In the genomic region with DNA sequence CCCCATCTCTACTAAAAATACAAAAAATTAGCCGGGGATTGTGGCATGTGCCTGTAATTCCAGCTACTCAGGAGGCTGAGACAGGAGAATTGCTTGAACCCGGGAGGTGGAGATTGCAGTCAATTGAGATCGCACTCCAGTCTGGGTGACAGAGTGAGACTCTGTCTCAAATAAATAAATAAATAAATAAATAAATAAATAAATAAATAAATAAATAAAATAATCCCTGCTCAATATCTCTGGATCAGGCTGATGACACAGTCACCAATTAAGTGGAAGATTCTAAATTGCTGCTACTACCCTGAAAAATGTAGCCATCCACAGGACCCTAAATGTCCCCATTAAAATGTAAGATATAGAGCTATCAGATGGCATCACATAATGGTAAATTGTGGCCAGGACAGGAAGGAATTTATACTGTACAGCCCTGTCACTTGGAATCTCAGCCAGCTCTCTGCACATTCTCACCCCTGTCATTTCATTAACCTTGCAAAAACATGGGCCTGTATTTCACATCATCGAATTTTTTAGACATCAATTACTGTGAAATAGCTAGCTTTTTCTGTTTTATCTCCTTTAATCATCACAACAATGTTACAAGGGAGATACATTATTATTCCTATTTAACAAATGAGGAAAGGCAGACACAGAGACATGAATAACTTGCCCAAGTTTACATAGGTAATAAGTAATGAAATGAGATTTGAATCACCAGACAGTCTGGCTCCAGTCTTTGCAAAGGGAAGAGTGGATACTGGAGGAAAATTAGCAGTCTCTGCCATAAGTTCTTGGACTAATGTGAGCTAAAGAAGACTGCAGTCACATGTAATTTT, we compare ENCODE assay signal across 30 cellular contexts.
"Had no signal": no experiment of that assay in that cellular context is flagged by ENCODE, and none has a peak within 500 bp of the region (broad histone marks: within the 10 kb centered on the region; RNA-seq: fewer than 3 reads in every experiment).

No MANE protein-coding gene starts in this region.

- H3K4me3 Mint-ChIP-seq: activated CD4-positive, alpha-beta memory T cell treated with anti-CD3 and anti-CD28 coated beads for 36 hours; activated T-cell treated with anti-CD3 and anti-CD28 coated beads, Interleukin-2, amount 50 U/mL, for 24 hours; stimulated activated memory B cell treated with anti-CD40 and anti-IgM and Interleukin-4, amounts not matched to agents 10 μg/mL and 1 μg/mL and 100 μg/mL, for 72 hours; stimulated activated naive CD8-positive, alpha-beta T cell treated with anti-CD3 and anti-CD28 coated beads, Interleukin-15, amount 100 ng/mL, for 72 hours; T-helper 1 cell treated with Interleukin-12 subunit alpha and Interleukin-12 subunit beta and Interleukin-4 antibody, amounts not matched to agents 30 μg/mL and 1 μg/mL, for 36 hours had no signal

- H3K4me1 Mint-ChIP-seq: stimulated activated memory B cell treated with anti-CD40 and anti-IgM and Interleukin-4, amounts not matched to agents 10 μg/mL and 1 μg/mL and 100 μg/mL, for 72 hours had no signal

- H3K27ac Mint-ChIP-seq: activated CD4-positive, alpha-beta memory T cell treated with anti-CD3 and anti-CD28 coated beads for 36 hours; activated T-cell treated with anti-CD3 and anti-CD28 coated beads, Interleukin-2, amount 50 U/mL, for 24 hours; stimulated activated memory B cell treated with anti-CD40 and anti-IgM and Interleukin-4, amounts not matched to agents 10 μg/mL and 1 μg/mL and 100 μg/mL, for 72 hours; stimulated activated naive CD8-positive, alpha-beta T cell treated with anti-CD3 and anti-CD28 coated beads, Interleukin-15, amount 100 ng/mL, for 72 hours; T-helper 1 cell treated with Interleukin-12 subunit alpha and Interleukin-12 subunit beta and Interleukin-4 antibody, amounts not matched to agents 30 μg/mL and 1 μg/mL, for 36 hours had no signal

- ATAC-seq: activated CD4-positive, CD25-positive, alpha-beta regulatory T cell treated with anti-CD3 and anti-CD28 coated beads, Interleukin-2, amount 50 U/mL, for 24 hours; heart right ventricle; left lung; lower lobe of right lung; mucosa of descending colon; stimulated activated memory B cell treated with anti-CD40 and anti-IgM and Interleukin-4, amounts not matched to agents 10 μg/mL and 1 μg/mL and 100 μg/mL, for 72 hours; stimulated activated naive CD8-positive, alpha-beta T cell treated with anti-CD3 and anti-CD28 coated beads, Interleukin-15, amount 100 ng/mL, for 72 hours; upper lobe of right lung had no signal

- DNase-seq: activated CD4-positive, alpha-beta memory T cell treated with anti-CD3 and anti-CD28 coated beads for 36 hours; activated CD4-positive, alpha-beta T cell treated with anti-CD3 and anti-CD28 coated beads for 48 hours; activated CD8-positive, alpha-beta memory T cell treated with anti-CD3 and anti-CD28 coated beads, Interleukin-2, amount 50 U/mL, for 48 hours; activated gamma-delta T cell treated with Interleukin-2 at 50 U/mL for 16 hours; activated naive CD4-positive, alpha-beta T cell treated with anti-CD3 and anti-CD28 coated beads, Interleukin-2, amount 50 U/mL, for 16 hours; activated T-cell treated with anti-CD3 and anti-CD28 coated beads, Interleukin-2, amount 50 U/mL, for 24 hours; amniotic stem cell; caudate nucleus; foreskin melanocyte; heart right ventricle; left lung; lower lobe of right lung; mesendoderm; mucosa of descending colon; ovary; sigmoid colon; small intestine; stimulated activated CD4-positive, alpha-beta T cell treated with anti-CD3 and anti-CD28 coated beads, Interleukin-4, amount 100 ng/mL, for 4 hours; stimulated activated CD8-positive, alpha-beta memory T cell treated with anti-CD3 and anti-CD28 coated beads, Interleukin-4, amount 100 ng/mL, for 48 hours; stimulated activated naive CD8-positive, alpha-beta T cell treated with anti-CD3 and anti-CD28 coated beads, Interleukin-15, amount 100 ng/mL, for 72 hours; substantia nigra; T-helper 9 cell; thyroid gland; upper lobe of right lung; WERI-Rb-1 had no signal

- H3K36me3 Mint-ChIP-seq: activated CD4-positive, alpha-beta memory T cell treated with anti-CD3 and anti-CD28 coated beads for 36 hours; stimulated activated memory B cell treated with anti-CD40 and anti-IgM and Interleukin-4, amounts not matched to agents 10 μg/mL and 1 μg/mL and 100 μg/mL, for 72 hours had no signal

- H3K27me3 ChIP-seq: esophagus muscularis mucosa, heart right ventricle, left lung, ovary, sigmoid colon, thyroid gland, upper lobe of right lung had no signal

- H3K36me3 ChIP-seq: esophagus muscularis mucosa, heart right ventricle, left lung, lower lobe of right lung, ovary, prostate gland, sigmoid colon, thyroid gland, upper lobe of right lung, WERI-Rb-1 had no signal

- H3K27ac ChIP-seq: esophagus muscularis mucosa, heart right ventricle, left lung, lower lobe of right lung, ovary, prostate gland, sigmoid colon, thyroid gland, upper lobe of right lung, WERI-Rb-1 had no signal

- H3K4me3 ChIP-seq: esophagus muscularis mucosa, heart right ventricle, left lung, lower lobe of right lung, mucosa of descending colon, ovary, prostate gland, sigmoid colon, thyroid gland, upper lobe of right lung had no signal

- H3K27me3 Mint-ChIP-seq: activated CD4-positive, alpha-beta memory T cell treated with anti-CD3 and anti-CD28 coated beads for 36 hours; activated T-cell treated with anti-CD3 and anti-CD28 coated beads, Interleukin-2, amount 50 U/mL, for 24 hours had no signal

- H3K9me3 ChIP-seq: left lung, mucosa of descending colon, ovary, prostate gland, thyroid gland, upper lobe of right lung had no signal

- H3K4me1 ChIP-seq: esophagus muscularis mucosa, left lung, lower lobe of right lung, prostate gland, sigmoid colon, thyroid gland, upper lobe of right lung had no signal
